In the genomic region with DNA sequence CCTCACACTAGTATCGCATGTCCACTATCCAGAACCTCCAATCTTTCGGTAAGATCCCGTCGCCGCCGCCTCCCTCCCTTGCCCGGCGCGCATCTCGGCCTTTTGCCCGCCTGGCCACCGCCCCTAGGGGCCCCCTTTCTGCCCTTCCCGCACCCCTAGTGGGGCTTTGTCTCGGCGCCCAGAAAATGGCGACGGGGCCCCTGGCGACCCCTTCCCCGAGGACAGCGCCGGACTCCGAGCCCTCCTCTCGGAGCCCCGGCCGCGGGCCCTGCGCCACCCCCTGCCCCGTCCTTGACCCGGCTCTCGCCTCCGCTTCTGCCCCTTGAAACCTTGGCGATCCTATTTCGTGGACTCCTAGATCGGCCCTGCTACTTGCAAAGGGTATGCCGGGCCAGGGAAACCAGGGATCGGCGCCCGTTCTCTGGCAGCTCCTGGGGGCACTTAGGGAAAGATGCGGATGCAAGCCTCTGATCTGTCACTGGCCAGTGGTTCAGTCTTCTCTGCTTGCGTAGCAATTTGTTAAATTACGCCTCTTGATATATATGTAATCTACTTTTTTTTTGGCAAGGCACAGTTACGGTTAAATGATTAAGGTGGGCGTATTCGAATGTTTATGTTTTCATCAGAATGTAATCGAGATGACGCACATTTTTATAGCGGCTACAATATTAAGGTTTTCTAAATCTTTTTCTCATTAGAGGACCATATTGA, we compare ENCODE assay signal across 8 cellular contexts. TPM values are rescaled to one million over a fixed set of nuclear protein-coding genes. Genes with fewer than 3 reads are reported as not detected.
DNase-seq lines count a peak whose midpoint lies in the region; ATAC-seq and TF ChIP-seq lines count a peak whose summit lies in the region.

No MANE protein-coding gene starts in this region.

- DNase-seq in activated CD4-positive, CD25-positive, alpha-beta regulatory T cell treated with anti-CD3 and anti-CD28 coated beads, Interleukin-2, amount 50 U/mL, for 72 hours = no peak
- DNase-seq in NCI-H1092 treated with DMSO at 0.1 percent for 48 hours (lab: John Stamatoyannopoulos, UW) (peak; percentile 21), glomerular visceral epithelial cell (ENCODE audit: extremely low spot score) (peak; percentile 22), omental fat pad (ENCODE audit: low spot score) (no peak), DMS153 (lab: John Stamatoyannopoulos, UW) (no peak)

- H3K36me3 Mint-ChIP-seq in activated naive CD8-positive, alpha-beta T cell = peaks cover 8% of the 10 kb centered on the region

- ATAC-seq in activated CD4-positive, CD25-positive, alpha-beta regulatory T cell treated with anti-CD3 and anti-CD28 coated beads, Interleukin-2, amount 50 U/mL, for 24 hours = peak; percentile 19 to 26
- peak; percentile 26 for ATAC-seq in HG02571 (IDR thresholded peaks at IDR 0.05; ENCODE audit: unreplicated experiment)
- peak; percentile 45 for ATAC-seq in omental fat pad (ENCODE audit: low FRiP score)

- no peaks in the 10 kb centered on the region for H3K9me3 Mint-ChIP-seq in activated naive CD8-positive, alpha-beta T cell (ENCODE audit: low read depth)

- peaks cover 33% of the 10 kb centered on the region for H3K4me1 Mint-ChIP-seq in activated naive CD8-positive, alpha-beta T cell (ENCODE audit: low read depth)

- no peaks in the 10 kb centered on the region for H3K27me3 Mint-ChIP-seq in activated naive CD8-positive, alpha-beta T cell

- no peak for TF ChIP-seq CTCF in omental fat pad (IDR thresholded peaks at IDR 0.05)

- H3K4me3 Mint-ChIP-seq in activated naive CD8-positive, alpha-beta T cell = peak overlapping the region; percentile 99

- peak overlapping the region; percentile 99 for H3K27ac Mint-ChIP-seq in activated naive CD8-positive, alpha-beta T cell

RNA-seq across cellular contexts. Expression of gene EIF1B, which starts 0.6 kb away (rescaled TPM):
- total RNA-seq in omental fat pad = 10 to 100 TPM; 27.4 to 45.6 (median 38.1) TPM

Comparison
In these comparisons a context has a peak if more than half of its experiments do, and no peak if none do; other contexts are left out.
1. DNase-seq: peak in NCI-H1092 treated with DMSO at 0.1 percent for 48 hours (single experiment) and glomerular visceral epithelial cell (single experiment); none in activated CD4-positive, CD25-positive, alpha-beta regulatory T cell treated with anti-CD3 and anti-CD28 coated beads, Interleukin-2, amount 50 U/mL, for 72 hours (single experiment), omental fat pad (single experiment) and DMS153 (single experiment).
2. Peak in every context shown above with its lines, with median percentiles within 50 percentile points of each other: ATAC-seq.